ENCODE assay signal across 1 cellular context in genomic region chr16:30075503-30076275, GRCh38.
TF ChIP-seq lines count a peak whose summit lies in the region.

TSS of gene PPP4C (plus strand) at chr16:30075994. CDS start at chr16:30076378, 384 bp downstream.

TF ChIP-seq in IMR-90, 13 proteins besides CTCF, POLR2A, EP300 and RAD21 (continued from another document):
- TF ChIP-seq CEBPB (IDR thresholded peaks at IDR 0.05; ENCODE audit: low read depth, low read length) (0 out of 2 replicates have a peak, but pooled peaks have one; percentile 16), MXI1 (IDR thresholded peaks at IDR 0.05; ENCODE audit: borderline replicate concordance, low read depth, low read length) (0 out of 2 replicates have a peak, but pooled peaks have one; percentile 24), MAZ (IDR thresholded peaks at IDR 0.05; ENCODE audit: borderline replicate concordance, low read depth, low read length) (peak; percentile 55; the same call in 1 of the 2 replicates)
